ENCODE assay signal across 16 cellular contexts in genomic region chr5:147819371-147819770, GRCh38. TPM values are rescaled to one million over a fixed set of nuclear protein-coding genes. Genes with fewer than 3 reads are reported as not detected.
A peak's percentile ranks its signal among the peaks of the same experiment; 100 is the strongest.
DNase-seq lines count a peak whose midpoint lies in the region; ATAC-seq and TF ChIP-seq lines count a peak whose summit lies in the region.
"Had no signal": no experiment of that assay in that cellular context is flagged by ENCODE, and none has a peak within 500 bp of the region (broad histone marks: within the 10 kb centered on the region; RNA-seq: fewer than 3 reads in every experiment).

No MANE protein-coding gene starts in this region.

- no peak for TF ChIP-seq CTCF in body of pancreas (IDR thresholded peaks at IDR 0.05)
- TF ChIP-seq CTCF in tibial artery (IDR thresholded peaks at IDR 0.05) = no peak

- H3K4me3 ChIP-seq in body of pancreas (no peak overlapping the region), tibial artery (no peak overlapping the region)

- H3K4me1 Mint-ChIP-seq in activated T-cell treated with anti-CD3 and anti-CD28 coated beads, Interleukin-2, amount 50 U/mL, for 24 hours (ENCODE audit: low read depth) = no peaks in the 10 kb centered on the region
- H3K4me1 Mint-ChIP-seq: CD4-positive, alpha-beta memory T cell had no signal

- peak in 2 of 3 donors; percentile 22 to 58 for TF ChIP-seq POLR2A in body of pancreas (IDR thresholded peaks at IDR 0.05)

- no peaks in the 10 kb centered on the region for H3K27me3 Mint-ChIP-seq in activated T-cell treated with anti-CD3 and anti-CD28 coated beads, Interleukin-2, amount 50 U/mL, for 24 hours

- peak; percentile 9 for DNase-seq in H4 (ENCODE audit: low spot score)
- peak; percentile 19 for DNase-seq in NCI-H69 (lab: John Stamatoyannopoulos, UW)
- no peak for DNase-seq in body of pancreas
- no peak for DNase-seq in activated T-cell treated with anti-CD3 and anti-CD28 coated beads, Interleukin-2, amount 50 U/mL, for 24 hours
- no peak for DNase-seq in tibial artery
- no peak for DNase-seq in stimulated activated CD4-positive, alpha-beta T cell treated with anti-CD3 and anti-CD28 coated beads, Interleukin-1b, Interleukin-23, amount 100 ng/mL, for 48 hours
- no peak for DNase-seq in amniotic stem cell (lab: John Stamatoyannopoulos, UW)
- DNase-seq: ACHN; Calu3; CD4-positive, alpha-beta memory T cell; DMS79 treated with DMSO at 0.1 percent for 48 hours; GF-D8; HCEC 1CT had no signal

- H3K27ac ChIP-seq in body of pancreas (peak overlapping the region in 2 of 4 donors; percentile 43 to 61), tibial artery (no peak overlapping the region)
- H3K27ac ChIP-seq: C4-2B had no signal

- H3K4me1 ChIP-seq in body of pancreas (peaks cover 20% of the 10 kb centered on the region), tibial artery (no peaks in the 10 kb centered on the region)

- H3K9me3 Mint-ChIP-seq in activated T-cell treated with anti-CD3 and anti-CD28 coated beads, Interleukin-2, amount 50 U/mL, for 24 hours = no peaks in the 10 kb centered on the region
- H3K9me3 Mint-ChIP-seq: CD4-positive, alpha-beta memory T cell had no signal

- no peaks in the 10 kb centered on the region for H3K36me3 Mint-ChIP-seq in activated T-cell treated with anti-CD3 and anti-CD28 coated beads, Interleukin-2, amount 50 U/mL, for 24 hours (ENCODE audit: low read depth)
- H3K36me3 Mint-ChIP-seq: CD4-positive, alpha-beta memory T cell had no signal

- H3K4me3 Mint-ChIP-seq in activated T-cell treated with anti-CD3 and anti-CD28 coated beads, Interleukin-2, amount 50 U/mL, for 24 hours = no peak overlapping the region
- H3K4me3 Mint-ChIP-seq: CD4-positive, alpha-beta memory T cell had no signal

- H3K9me3 ChIP-seq in body of pancreas = no peaks in the 10 kb centered on the region
- no peaks in the 10 kb centered on the region for H3K9me3 ChIP-seq in tibial artery

- intact Hi-C loops in body of pancreas (cut with DNase I) (no loop called here), tibial artery (cut with DNase I; ENCODE audit: low total_unique reads) (no loop called here)

- ATAC-seq in body of pancreas = peak; percentile 3

- H3K27me3 ChIP-seq in body of pancreas (no peaks in the 10 kb centered on the region), tibial artery (no peaks in the 10 kb centered on the region)

- 22 to 29% methylated on average over 1 of the region's 1 CpG for WGBS in body of pancreas, 2 donors

- H3K36me3 ChIP-seq in body of pancreas (replicated peaks in 1 of 2; ENCODE audit: insufficient read depth in 1 of 2, low read depth in 2 of 2) = peaks cover 0 to 8% of the 10 kb centered on the region in 2 donors
- no peaks in the 10 kb centered on the region for H3K36me3 ChIP-seq in tibial artery

- H3K27ac Mint-ChIP-seq in activated T-cell treated with anti-CD3 and anti-CD28 coated beads, Interleukin-2, amount 50 U/mL, for 24 hours = no peak overlapping the region
- H3K27ac Mint-ChIP-seq: CD4-positive, alpha-beta memory T cell had no signal

RNA-seq across cellular contexts. Expression of gene SPINK1, which starts 12.1 kb away (rescaled TPM):
- not detected in 2 replicates for total RNA-seq in H4 (2014; rRNA removed; shearing (Covaris generic))
- total RNA-seq in body of pancreas = 1,000 to 10,000 TPM; 3,901 to 5,969 TPM
- total RNA-seq: CD4-positive, alpha-beta memory T cell had no signal

RNA-seq across cellular contexts. Expression of gene JAKMIP2, which starts 36.8 kb away (rescaled TPM):
- total RNA-seq in H4 (2014; rRNA removed; shearing (Covaris generic)) = 8.4 and 11.7 TPM in 2 replicates
- 1 to 10 TPM in 1 of 2 donors, under 1 TPM in 1; 0.78 to 1.3 TPM for total RNA-seq in body of pancreas
- total RNA-seq: Calu3 had no signal

RNA-seq across cellular contexts. Expression of gene SCGB3A2, which starts 59.1 kb away (rescaled TPM):
- total RNA-seq in H4 (2014; rRNA removed; shearing (Covaris generic)) = not detected in 2 replicates
- total RNA-seq in body of pancreas = not detected
- total RNA-seq: A172; Calu3; CD4-positive, alpha-beta memory T cell; HT-29 had no signal

Comparison
In these comparisons a context has a peak if more than half of its experiments do, and no peak if none do; other contexts are left out.
1. DNase-seq: peak in H4 (single experiment) and NCI-H69 (single experiment); none in body of pancreas (0 of 4), activated T-cell treated with anti-CD3 and anti-CD28 coated beads, Interleukin-2, amount 50 U/mL, for 24 hours (single experiment), tibial artery (0 of 2), stimulated activated CD4-positive, alpha-beta T cell treated with anti-CD3 and anti-CD28 coated beads, Interleukin-1b, Interleukin-23, amount 100 ng/mL, for 48 hours (single experiment) and amniotic stem cell (single experiment).
2. RNA of gene SPINK1, which starts 12.1 kb away (total RNA-seq): 3,901 to 5,969 TPM in body of pancreas; not detected in H4; every median in the first group is over 1,000 times any median in the second.